Comparison of ENCODE assay signal across 20 cellular contexts in genomic region chr21:40839551-40839950, GRCh38. TPM values are rescaled to one million over a fixed set of nuclear protein-coding genes. Genes with fewer than 3 reads are reported as not detected.
DNase-seq lines count a peak whose midpoint lies in the region; TF ChIP-seq lines count a peak whose summit lies in the region.
"Had no signal": no experiment of that assay in that cellular context is flagged by ENCODE, and none has a peak within 500 bp of the region (broad histone marks: within the 10 kb centered on the region; RNA-seq: fewer than 3 reads in every experiment).

No MANE protein-coding gene starts in this region.

- H3K36me3 ChIP-seq in adipocyte (ENCODE audit: control insufficient read depth, insufficient read depth, low read length, severe bottlenecking) (no peaks in the 10 kb centered on the region), esophagus muscularis mucosa (no peaks in the 10 kb centered on the region)
- H3K36me3 ChIP-seq: BLaER1 had no signal

- no peak overlapping the region for H3K4me3 ChIP-seq in adipocyte (ENCODE audit: low read length)
- H3K4me3 ChIP-seq in esophagus muscularis mucosa: no peak overlapping the region
- H3K4me3 ChIP-seq: BLaER1, GM12878 had no signal

- H3K9me3 ChIP-seq in adipocyte (ENCODE audit: control insufficient read depth, low read length): no peaks in the 10 kb centered on the region
- H3K9me3 ChIP-seq in esophagus muscularis mucosa: no peaks in the 10 kb centered on the region
- H3K9me3 ChIP-seq: BLaER1, Caco-2 had no signal

- H3K27ac ChIP-seq in esophagus muscularis mucosa (replicated peaks in 1 of 4): no peak overlapping the region
- H3K27ac ChIP-seq: 22Rv1, BLaER1 had no signal

- no peak for TF ChIP-seq CTCF in esophagus muscularis mucosa (IDR thresholded peaks at IDR 0.05)

- WGBS in esophagus muscularis mucosa: 39% methylated on average over 2 of the region's 2 CpGs

- intact Hi-C loops in esophagus muscularis mucosa (cut with DNase I): no loop called here

- H3K4me1 ChIP-seq in adipocyte (ENCODE audit: control insufficient read depth, insufficient read depth, low read length) (no peaks in the 10 kb centered on the region), esophagus muscularis mucosa (peaks cover 6 to 18% (median 11%) of the 10 kb centered on the region in 4 donors)
- H3K4me1 ChIP-seq: BLaER1, Caco-2 had no signal

- H3K9ac ChIP-seq in adipocyte (ENCODE audit: low read length): no peak overlapping the region
- H3K9ac ChIP-seq: BLaER1 had no signal

- no peak for TF ChIP-seq EP300 in esophagus muscularis mucosa (IDR thresholded peaks at IDR 0.05)

- H3K27me3 ChIP-seq in adipocyte (replicated peaks; ENCODE audit: control insufficient read depth, insufficient read depth, low read length): peaks cover 21% of the 10 kb centered on the region
- H3K27me3 ChIP-seq in esophagus muscularis mucosa: peaks cover 0 to 39% (median 0%) of the 10 kb centered on the region in 4 donors
- H3K27me3 ChIP-seq: BLaER1 had no signal

- DNase-seq in NOMO-1 treated with DMSO at 0.1 percent for 48 hours (lab: John Stamatoyannopoulos, UW; ENCODE audit: unreplicated experiment) (peak; percentile 66), NOMO-1 treated with dmso at 0.1 percent for 144 hours (lab: John Stamatoyannopoulos, UW; ENCODE audit: unreplicated experiment) (no peak), adipocyte (ENCODE audit: low read depth) (peak; percentile 50), inferior parietal cortex (ENCODE audit: extremely low spot score) (peak; percentile 25), NCI-H1092 treated with DMSO at 0.1 percent for 48 hours (lab: John Stamatoyannopoulos, UW) (no peak), esophagus muscularis mucosa (ENCODE audit: extremely low spot score) (no peak), NCI-H2171 treated with DMSO at 0.1 percent for 48 hours (lab: John Stamatoyannopoulos, UW) (no peak), AG20443 (ENCODE audit: low spot score) (no peak)
- DNase-seq: AML-193; Caco-2; CD8-positive, alpha-beta memory T cell; DMS53; GOT3; H9 had no signal

- no peak for TF ChIP-seq POLR2A in esophagus muscularis mucosa (IDR thresholded peaks at IDR 0.05; ENCODE audit: low read depth)

RNA-seq across cellular contexts. Expression of gene DSCAM, which starts 7.4 kb away (rescaled TPM):
- total RNA-seq in esophagus muscularis mucosa: under 1 TPM in 3 of 4 donors, not detected in 1; 0.06 to 0.42 (median 0.17) TPM
- total RNA-seq: A673; Caco-2; CD8-positive, alpha-beta memory T cell; G401; GM12878; HepG2 had no signal

Comparison
In these comparisons a context has a peak if more than half of its experiments do, and no peak if none do; other contexts are left out.
1. DNase-seq: peak in NOMO-1 treated with DMSO at 0.1 percent for 48 hours (single experiment), adipocyte (single experiment) and inferior parietal cortex (single experiment); none in NOMO-1 treated with dmso at 0.1 percent for 144 hours (single experiment), NCI-H1092 treated with DMSO at 0.1 percent for 48 hours (single experiment), esophagus muscularis mucosa (single experiment), NCI-H2171 treated with DMSO at 0.1 percent for 48 hours (single experiment) and AG20443 (single experiment).